9 cellular contexts compared by ENCODE assay signal in the genomic region with DNA sequence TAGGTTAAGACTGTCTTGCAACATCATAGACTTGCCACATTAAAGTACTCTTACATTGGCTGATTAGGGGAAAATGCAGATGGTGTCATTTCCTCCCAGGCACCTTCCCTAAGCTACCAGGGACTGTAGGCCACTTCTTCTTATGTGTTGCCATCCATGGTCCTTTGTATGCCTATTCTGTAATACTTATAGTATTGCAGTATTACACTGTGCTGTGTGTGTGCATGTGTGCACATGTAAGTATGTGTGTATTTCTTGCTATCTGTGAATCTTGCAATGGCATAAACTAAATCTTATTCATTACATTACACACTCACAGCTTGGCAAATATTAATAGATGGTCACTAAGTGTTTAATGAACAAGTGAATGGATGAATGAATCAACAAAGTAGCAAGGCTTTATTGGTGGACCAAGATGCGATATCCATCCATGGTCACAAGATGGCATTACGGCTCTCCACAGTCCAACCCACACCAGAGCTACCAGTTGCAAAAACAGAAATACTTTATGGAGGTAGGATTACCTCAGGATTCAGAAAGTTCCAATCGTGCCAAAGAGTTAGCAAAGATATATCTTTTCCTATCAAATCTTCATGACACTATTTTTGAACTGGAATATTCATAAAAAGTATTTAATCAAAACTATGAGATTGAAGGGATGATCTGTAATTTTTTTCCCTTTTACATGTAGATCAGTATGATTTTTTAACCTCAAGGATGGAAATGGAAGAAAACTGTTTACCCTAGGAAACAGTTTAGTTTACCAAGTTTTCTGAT.
DNase-seq lines count a peak whose midpoint lies in the region; ATAC-seq and TF ChIP-seq lines count a peak whose summit lies in the region.
"Had no signal": no experiment of that assay in that cellular context is flagged by ENCODE, and none has a peak within 500 bp of the region (broad histone marks: within the 10 kb centered on the region; RNA-seq: fewer than 3 reads in every experiment).

No MANE protein-coding gene starts in this region.

- H3K36me3 Mint-ChIP-seq in activated T-cell treated with anti-CD3 and anti-CD28 coated beads, Interleukin-2, amount 50 U/mL, for 24 hours (ENCODE audit: low read depth): peaks cover 13% of the 10 kb centered on the region
- H3K36me3 Mint-ChIP-seq: IgD-negative memory B cell had no signal

- DNase-seq in AG09319 (ENCODE audit: extremely low read depth, low read depth) (no peak), NCI-H2196 (lab: John Stamatoyannopoulos, UW; ENCODE audit: unreplicated experiment) (peak; percentile 45), left ventricle myocardium superior (no peak), smooth muscle cell of the brain vasculature (ENCODE audit: low read depth, low spot score) (peak; percentile 24)
- DNase-seq in activated T-cell treated with anti-CD3 and anti-CD28 coated beads, Interleukin-2, amount 50 U/mL, for 24 hours: peak; percentile 29

- TF ChIP-seq CTCF in AG09319 (IDR thresholded peaks at IDR 0.05; ENCODE audit: low read depth, low read length) (peak; percentile 70), GM12873 (IDR thresholded peaks at IDR 0.05; ENCODE audit: insufficient read depth, low read depth, low read length, missing control alignments) (peak; percentile 64)

- no peaks in the 10 kb centered on the region for H3K4me1 Mint-ChIP-seq in activated T-cell treated with anti-CD3 and anti-CD28 coated beads, Interleukin-2, amount 50 U/mL, for 24 hours (ENCODE audit: low read depth)
- H3K4me1 Mint-ChIP-seq: IgD-negative memory B cell had no signal

- ATAC-seq in HG02798 (IDR thresholded peaks at IDR 0.05; ENCODE audit: poor library complexity, unreplicated experiment): peak; percentile 77
- ATAC-seq in left ventricle myocardium superior: peak; percentile 76
- no peak for ATAC-seq in HG03196 (IDR thresholded peaks at IDR 0.05; ENCODE audit: unreplicated experiment)

- H3K4me3 Mint-ChIP-seq in activated T-cell treated with anti-CD3 and anti-CD28 coated beads, Interleukin-2, amount 50 U/mL, for 24 hours: no peak overlapping the region
- H3K4me3 Mint-ChIP-seq: IgD-negative memory B cell had no signal

- no peaks in the 10 kb centered on the region for H3K9me3 Mint-ChIP-seq in activated T-cell treated with anti-CD3 and anti-CD28 coated beads, Interleukin-2, amount 50 U/mL, for 24 hours
- H3K9me3 Mint-ChIP-seq: IgD-negative memory B cell had no signal

- H3K27ac Mint-ChIP-seq in activated T-cell treated with anti-CD3 and anti-CD28 coated beads, Interleukin-2, amount 50 U/mL, for 24 hours: no peak overlapping the region
- H3K27ac Mint-ChIP-seq: IgD-negative memory B cell had no signal

- H3K27me3 Mint-ChIP-seq in activated T-cell treated with anti-CD3 and anti-CD28 coated beads, Interleukin-2, amount 50 U/mL, for 24 hours: no peaks in the 10 kb centered on the region
- H3K27me3 Mint-ChIP-seq: IgD-negative memory B cell had no signal

- intact Hi-C loops in left ventricle myocardium superior (cut with micrococcal nuclease): loop anchor here (2.0 kb wide), 1 partner anchor 254 kb away; no protein-coding TSS in a partner anchor

Comparison
In these comparisons a context has a peak if more than half of its experiments do, and no peak if none do; other contexts are left out.
1. DNase-seq: peak in NCI-H2196 (single experiment), activated T-cell treated with anti-CD3 and anti-CD28 coated beads, Interleukin-2, amount 50 U/mL, for 24 hours (single experiment) and smooth muscle cell of the brain vasculature (single experiment); none in AG09319 (single experiment) and left ventricle myocardium superior (single experiment).